Comparison of ENCODE assay signal across 8 cellular contexts in the genomic region with DNA sequence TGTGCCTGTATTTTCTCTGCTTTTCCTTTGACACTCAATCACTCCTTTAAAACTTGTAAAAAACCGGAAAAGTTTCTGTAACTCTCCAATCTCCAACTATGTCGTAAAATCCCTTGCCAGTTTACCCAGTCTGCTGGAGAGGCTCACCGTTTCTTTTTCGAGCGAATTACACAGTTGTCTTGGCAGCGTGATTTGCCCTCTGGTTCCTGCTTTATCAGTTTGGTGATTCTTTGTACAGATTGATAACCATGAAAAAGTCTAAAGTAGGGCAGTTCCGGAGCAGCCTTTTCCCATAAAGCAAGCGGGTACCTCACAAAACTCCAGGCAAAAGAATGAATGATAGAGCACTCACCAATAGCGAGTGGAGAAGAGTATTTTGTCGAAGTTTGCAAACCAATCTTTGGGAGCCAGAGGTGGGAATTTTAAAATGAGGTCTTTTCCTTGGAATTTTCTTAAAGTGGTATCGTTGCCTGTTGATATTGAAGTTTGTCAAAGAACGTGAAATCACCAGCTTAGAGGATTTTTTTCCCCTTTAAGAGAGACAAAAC. TPM values are rescaled to one million over a fixed set of nuclear protein-coding genes. Genes with fewer than 3 reads are reported as not detected.
DNase-seq lines count a peak whose midpoint lies in the region; ATAC-seq, FAIRE-seq and TF ChIP-seq lines count a peak whose summit lies in the region.

TTC23 (minus strand) TSS at position 312 of the 548 bp plus-strand sequence. CDS start 20,869 bp downstream, outside the sequence.

- no peak for FAIRE-seq in bronchial epithelial cell (lab: Jason Lieb, UNC)

- ATAC-seq in HG03025 (IDR thresholded peaks at IDR 0.05; ENCODE audit: low FRiP score, unreplicated experiment) (no peak), GM21825 (IDR thresholded peaks at IDR 0.05; ENCODE audit: unreplicated experiment) (no peak), HG02885 (IDR thresholded peaks at IDR 0.05; ENCODE audit: poor library complexity, unreplicated experiment) (no peak)

- H3K4me2 ChIP-seq in skeletal muscle satellite cell (ENCODE audit: low read length), result peak within 1 kb of the TSS; percentile 77

- H3K4me1 ChIP-seq in skeletal muscle satellite cell (ENCODE audit: control insufficient read depth, insufficient read depth, low read length), result peaks cover 30% of the 10 kb centered on the region

- H3K27me3 ChIP-seq in bronchial epithelial cell (ENCODE audit: control insufficient read depth, insufficient read depth, low read length), result no peaks in the 10 kb centered on the region
- H3K27me3 ChIP-seq in skeletal muscle satellite cell (ENCODE audit: control insufficient read depth, insufficient read depth, low read length), result no peaks in the 10 kb centered on the region

- H3K4me3 ChIP-seq in bronchial epithelial cell (ENCODE audit: low read depth, low read length), result peak within 1 kb of the TSS; percentile 80
- peak within 1 kb of the TSS; percentile 81 for H3K4me3 ChIP-seq in skeletal muscle satellite cell (ENCODE audit: low read length)

- H3K9me3 ChIP-seq in skeletal muscle satellite cell (replicated peaks; ENCODE audit: low read length), result no peaks in the 10 kb centered on the region

- H3K36me3 ChIP-seq in bronchial epithelial cell (ENCODE audit: control insufficient read depth, insufficient read depth, low read length) (no peaks in the 10 kb centered on the region), skeletal muscle satellite cell (ENCODE audit: insufficient read depth, low read length) (no peaks in the 10 kb centered on the region)

- TF ChIP-seq CTCF in bronchial epithelial cell (IDR thresholded peaks at IDR 0.05; ENCODE audit: insufficient read depth, low read length, severe bottlenecking), result no peak

- H3K9ac ChIP-seq in skeletal muscle satellite cell (ENCODE audit: low read depth, low read length), result peak within 1 kb of the TSS; percentile 89

- peak; percentile 97 for DNase-seq in DMS114 treated with DMSO at 0.1 percent for 48 hours (lab: John Stamatoyannopoulos, UW; ENCODE audit: unreplicated experiment)
- peak; percentile 94 for DNase-seq in M059J (ENCODE audit: low read depth)
- DNase-seq in bronchial epithelial cell (ENCODE audit: low read depth), result peak; percentile 94
- peak; percentile 64 for DNase-seq in inferior parietal cortex (ENCODE audit: extremely low spot score)

RNA-seq across cellular contexts. Expression of gene TTC23, which starts in this region (rescaled TPM):
- 34.5 and 36.4 TPM in 2 replicates for total RNA-seq in M059J (2014; rRNA removed; shearing (Covaris generic))
- total RNA-seq in bronchial epithelial cell, result 10.0 and 16.6 TPM in 2 replicates
- total RNA-seq in skeletal muscle satellite cell (2012; rRNA removed), result 16.8 and 19.0 TPM in 2 replicates
